3 cellular contexts compared by ENCODE assay signal in the genomic region with DNA sequence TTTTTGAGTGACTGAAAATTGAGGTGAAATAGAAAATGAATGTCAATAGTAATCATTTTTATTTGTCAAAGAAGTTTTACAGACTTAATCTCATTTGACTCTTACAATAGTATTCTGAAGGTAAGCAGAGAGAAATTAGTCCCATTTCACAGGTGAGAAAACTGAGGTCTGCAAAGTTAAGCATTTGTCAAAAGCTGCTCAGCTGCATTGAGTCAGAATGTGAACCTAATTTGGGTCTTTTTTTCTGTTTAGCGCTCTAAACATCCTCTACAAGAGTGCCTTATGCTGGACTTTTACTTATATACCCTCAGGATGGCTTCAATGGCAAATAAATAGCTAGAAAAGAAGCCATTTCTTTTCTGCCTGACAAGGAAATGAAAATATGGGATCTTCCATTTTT.
A peak's percentile ranks its signal among the peaks of the same experiment; 100 is the strongest.
TF ChIP-seq lines count a peak whose summit lies in the region.

No MANE protein-coding gene starts in this region.

TF ChIP-seq in HepG2, 621 proteins besides CTCF, POLR2A, EP300 and RAD21:
- TF ChIP-seq, protein P1, sequence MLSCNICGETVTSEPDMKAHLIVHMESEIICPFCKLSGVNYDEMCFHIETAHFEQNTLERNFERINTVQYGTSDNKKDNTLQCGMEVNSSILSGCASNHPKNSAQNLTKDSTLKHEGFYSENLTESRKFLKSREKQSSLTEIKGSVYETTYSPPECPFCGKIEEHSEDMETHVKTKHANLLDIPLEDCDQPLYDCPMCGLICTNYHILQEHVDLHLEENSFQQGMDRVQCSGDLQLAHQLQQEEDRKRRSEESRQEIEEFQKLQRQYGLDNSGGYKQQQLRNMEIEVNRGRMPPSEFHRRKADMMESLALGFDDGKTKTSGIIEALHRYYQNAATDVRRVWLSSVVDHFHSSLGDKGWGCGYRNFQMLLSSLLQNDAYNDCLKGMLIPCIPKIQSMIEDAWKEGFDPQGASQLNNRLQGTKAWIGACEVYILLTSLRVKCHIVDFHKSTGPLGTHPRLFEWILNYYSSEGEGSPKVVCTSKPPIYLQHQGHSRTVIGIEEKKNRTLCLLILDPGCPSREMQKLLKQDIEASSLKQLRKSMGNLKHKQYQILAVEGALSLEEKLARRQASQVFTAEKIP (CRISPR knock-in tag; IDR thresholded peaks at IDR 0.05; ENCODE audit: borderline replicate concordance) = no peak
- TF ChIP-seq TRIM24 (CRISPR knock-in tag; IDR thresholded peaks at IDR 0.05) = no peak
- peak; percentile 85 for TF ChIP-seq ZNF629 (CRISPR knock-in tag; conservative IDR thresholded peaks at IDR 0.05)
- no peak for TF ChIP-seq ZNF224 (CRISPR knock-in tag; IDR thresholded peaks at IDR 0.05)
- no peak for TF ChIP-seq FOXM1 (CRISPR knock-in tag; IDR thresholded peaks at IDR 0.05)

TF ChIP-seq in K562, 482 proteins besides CTCF, POLR2A, EP300 and RAD21:
- no peak for TF ChIP-seq DIDO1 (tag; IDR thresholded peaks at IDR 0.05; ENCODE audit: low read depth)
- TF ChIP-seq RBM25 (IDR thresholded peaks at IDR 0.05; ENCODE audit: low read depth, low read length, severe bottlenecking) = peak; percentile 88
- no peak for TF ChIP-seq ZNF444 (CRISPR knock-in tag; IDR thresholded peaks at IDR 0.05)
- TF ChIP-seq HDAC1 (IDR thresholded peaks at IDR 0.05) = no peak

TF ChIP-seq in H1, 55 proteins besides CTCF, POLR2A, EP300 and RAD21:
- TF ChIP-seq KDM1A (IDR thresholded peaks at IDR 0.05; ENCODE audit: borderline replicate concordance, low read length) (peak; percentile 56; the same call in 1 of the 2 replicates), JUN (IDR thresholded peaks at IDR 0.05; ENCODE audit: low read depth, low read length) (no peak), CBX5 (IDR thresholded peaks at IDR 0.05; ENCODE audit: low read depth, low read length) (no peak)
